In the genomic region with DNA sequence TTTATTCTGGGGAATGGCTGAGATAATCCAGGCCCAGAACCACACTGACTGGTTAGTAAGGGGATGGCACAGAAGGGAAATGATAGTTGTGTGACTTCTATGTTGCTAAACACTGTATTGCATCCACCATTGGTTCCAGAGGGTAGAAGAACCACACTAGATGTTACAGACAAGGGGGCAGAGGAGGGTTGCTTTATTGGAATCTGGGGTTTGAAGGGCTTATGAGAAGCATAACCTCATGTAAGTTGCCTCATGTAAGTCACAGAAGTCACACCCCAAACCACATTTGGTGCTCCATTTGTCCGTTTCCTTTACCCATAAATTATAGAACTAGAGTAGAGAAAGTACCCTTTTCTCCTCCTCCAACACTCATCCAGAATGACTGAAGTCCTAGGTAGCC, we compare ENCODE assay signal across 12 cellular contexts. TPM values are rescaled to one million over a fixed set of nuclear protein-coding genes. Genes with fewer than 3 reads are reported as not detected.
DNase-seq lines count a peak whose midpoint lies in the region; ATAC-seq and TF ChIP-seq lines count a peak whose summit lies in the region.
"Had no signal": no experiment of that assay in that cellular context is flagged by ENCODE, and none has a peak within 500 bp of the region (broad histone marks: within the 10 kb centered on the region; RNA-seq: fewer than 3 reads in every experiment).

No MANE protein-coding gene starts in this region.

- H4K20me1 ChIP-seq in DND-41 (ENCODE audit: insufficient read depth, low read length) = no peaks in the 10 kb centered on the region

- DNase-seq in DND-41 = peak; percentile 77
- DNase-seq in Kasumi-1 (lab: John Stamatoyannopoulos, UW) = peak; percentile 73 to 81
- DNase-seq in activated B cell treated with CpG ODN at 0.5 μM for 24 hours = no peak
- DNase-seq in putamen (ENCODE audit: low spot score) = no peak
- no peak for DNase-seq in left ventricle myocardium inferior
- DNase-seq in epidermal melanocyte (ENCODE audit: insufficient read length, low spot score) = no peak
- DNase-seq in NCI-H446 (lab: John Stamatoyannopoulos, UW) = no peak
- DNase-seq: dorsolateral prefrontal cortex, kidney glomerular epithelial cell had no signal

- peak overlapping the region; percentile 97 for H3K27ac ChIP-seq in DND-41 (ENCODE audit: low read length)
- H3K27ac ChIP-seq in neutrophil = peak overlapping the region; percentile 96
- H3K27ac ChIP-seq in left ventricle myocardium inferior (replicated peaks) = no peak overlapping the region
- H3K27ac ChIP-seq: KMS-11 had no signal

- TF ChIP-seq CTCF in DND-41 (IDR thresholded peaks at IDR 0.05; ENCODE audit: borderline replicate concordance, extremely low read depth, low read length, poor library complexity, severe bottlenecking) (peak; percentile 15), activated B cell treated with CpG ODN at 0.5 μM for 24 hours (IDR thresholded peaks at IDR 0.05) (no peak), neutrophil (IDR thresholded peaks at IDR 0.05) (no peak), left ventricle myocardium inferior (IDR thresholded peaks at IDR 0.05; ENCODE audit: borderline replicate concordance) (no peak)

- peak overlapping the region; percentile 90 for H3K27ac Mint-ChIP-seq in activated B cell treated with CpG ODN at 0.5 μM for 24 hours

- ATAC-seq in DND-41 (ENCODE audit: insufficient read depth, low read depth) (peak; percentile 66), activated B cell treated with CpG ODN at 0.5 μM for 24 hours (ENCODE audit: low read depth) (no peak)
- ATAC-seq: Right ventricle myocardium inferior had no signal

- no peaks in the 10 kb centered on the region for H3K9me3 Mint-ChIP-seq in activated B cell treated with CpG ODN at 0.5 μM for 24 hours

- H3K9me3 ChIP-seq in DND-41 (ENCODE audit: insufficient read depth, low read length, severe bottlenecking) (no peaks in the 10 kb centered on the region), neutrophil (no peaks in the 10 kb centered on the region), left ventricle myocardium inferior (replicated peaks) (no peaks in the 10 kb centered on the region)

- no peaks in the 10 kb centered on the region for H3K27me3 Mint-ChIP-seq in activated B cell treated with CpG ODN at 0.5 μM for 24 hours

- peaks cover 55% of the 10 kb centered on the region for H3K79me2 ChIP-seq in DND-41 (ENCODE audit: insufficient read depth, low read length)

- peak overlapping the region; percentile 52 for H3K4me2 ChIP-seq in DND-41 (ENCODE audit: insufficient read depth, low read length)

- CTCF ChIA-PET in activated B cell treated with CpG ODN at 0.5 μM for 24 hours (lab: Charles Lee) = interaction anchor here (1.2 to 1.5 kb wide), 3 partner anchors 57 to 122 kb away, joined by 3 to 7 read pairs (median 5); no protein-coding TSS in a partner anchor

- H3K27me3 ChIP-seq in DND-41 (ENCODE audit: insufficient read depth, low read length, poor library complexity) (no peaks in the 10 kb centered on the region), neutrophil (no peaks in the 10 kb centered on the region), left ventricle myocardium inferior (ENCODE audit: low read depth) (no peaks in the 10 kb centered on the region)
- H3K27me3 ChIP-seq: dorsolateral prefrontal cortex had no signal

- H3K36me3 ChIP-seq in DND-41 (ENCODE audit: insufficient read depth, low read length) (no peaks in the 10 kb centered on the region; the same call in 1 of the 2 replicates), neutrophil (no peaks in the 10 kb centered on the region), left ventricle myocardium inferior (no peaks in the 10 kb centered on the region)

- H3K36me3 Mint-ChIP-seq in activated B cell treated with CpG ODN at 0.5 μM for 24 hours (ENCODE audit: low read depth) = no peaks in the 10 kb centered on the region

- peak overlapping the region; percentile 5 for H3K4me3 Mint-ChIP-seq in activated B cell treated with CpG ODN at 0.5 μM for 24 hours

- H3K4me1 Mint-ChIP-seq in activated B cell treated with CpG ODN at 0.5 μM for 24 hours = peaks cover 58% of the 10 kb centered on the region

- H3K4me1 ChIP-seq in DND-41 (ENCODE audit: insufficient read depth, low read length) = peaks cover 90% of the 10 kb centered on the region
- peaks cover 52 to 54% of the 10 kb centered on the region in 2 experiments for H3K4me1 ChIP-seq in neutrophil (ENCODE audit: control insufficient read depth in 1 of 2, insufficient read depth in 1 of 2, low read depth in 1 of 2, low read length in 1 of 2)
- H3K4me1 ChIP-seq in left ventricle myocardium inferior = peaks cover 14% of the 10 kb centered on the region

- POLR2A ChIA-PET in activated B cell treated with CpG ODN at 0.5 μM for 24 hours (lab: Charles Lee) = interaction anchor here (1.1 to 8.6 kb wide), 5 partner anchors 8 to 165 kb away, joined by 3 to 211 read pairs (median 5); a partner anchor contains a TSS

- H3K4me3 ChIP-seq in DND-41 (ENCODE audit: low read depth in 1 of 2, low read length in 2 of 2) = peak overlapping the region in 1 of 2 experiments; percentile 42; a peak in 2 of 4 replicates
- peak overlapping the region; percentile 37 to 40 for H3K4me3 ChIP-seq in neutrophil (ENCODE audit: low read depth in 1 of 2, low read length in 1 of 2)
- no peak overlapping the region for H3K4me3 ChIP-seq in left ventricle myocardium inferior
- H3K4me3 ChIP-seq: dorsolateral prefrontal cortex had no signal

- intact Hi-C loops in activated B cell treated with CpG ODN at 0.5 μM for 24 hours (cut with micrococcal nuclease) = loop anchor here (5.0 kb wide), 1 partner anchor 521 kb away; a partner anchor contains a TSS
- intact Hi-C loops in left ventricle myocardium inferior (cut with micrococcal nuclease) = no loop called here

- H3K9ac ChIP-seq in DND-41 (ENCODE audit: low read depth, low read length) = peak overlapping the region; percentile 89
- H3K9ac ChIP-seq: KMS-11 had no signal

- H2AFZ ChIP-seq in DND-41 (ENCODE audit: low read depth, low read length) = no peak overlapping the region

RNA-seq across cellular contexts. Expression of a gene that starts 5.5 kb away (rescaled TPM):
- 163 and 180 TPM in 2 replicates for total RNA-seq in activated B cell treated with CpG ODN at 0.5 μM for 24 hours
- total RNA-seq in left ventricle myocardium inferior = 179 TPM

Comparison
In these comparisons a context has a peak if more than half of its experiments do, and no peak if none do; other contexts are left out.
1. DNase-seq: peak in DND-41 (single experiment) and Kasumi-1 (2 of 2); none in activated B cell treated with CpG ODN at 0.5 μM for 24 hours (single experiment), putamen (single experiment), left ventricle myocardium inferior (single experiment), epidermal melanocyte (single experiment) and NCI-H446 (0 of 2).